21 cellular contexts compared by ENCODE assay signal in genomic region chr12:7373226-7373625, GRCh38.
DNase-seq lines count a peak whose midpoint lies in the region; ATAC-seq and TF ChIP-seq lines count a peak whose summit lies in the region.
"Had no signal": no experiment of that assay in that cellular context is flagged by ENCODE, and none has a peak within 500 bp of the region (broad histone marks: within the 10 kb centered on the region; RNA-seq: fewer than 3 reads in every experiment).

No MANE protein-coding gene starts in this region.

- H3K27me3 ChIP-seq in dorsolateral prefrontal cortex (no peaks in the 10 kb centered on the region), breast epithelium (no peaks in the 10 kb centered on the region)
- H3K27me3 ChIP-seq: tibial artery had no signal

- in situ Hi-C loops in GM13976 (cut with MboI; ENCODE audit: low sequenced_read_pairs, unreplicated experiment), result no loop called here

- H3K9me3 ChIP-seq in breast epithelium, result no peaks in the 10 kb centered on the region
- H3K9me3 ChIP-seq: tibial artery had no signal

- H3K27ac ChIP-seq in dorsolateral prefrontal cortex (peak overlapping the region in 22 of 59 donors; percentile 7 to 70 (median 40)), breast epithelium (no peak overlapping the region)
- H3K27ac ChIP-seq: RWPE1, tibial artery, VCaP had no signal

- intact Hi-C loops in dorsolateral prefrontal cortex (cut with DNase I), result no loop called here
- intact Hi-C loops in posterior cingulate gyrus (cut with DNase I), result no loop called here
- intact Hi-C loops in breast epithelium (cut with DNase I; ENCODE audit: low total_unique reads), result no loop called here

- H3K4me3 ChIP-seq in dorsolateral prefrontal cortex (peak overlapping the region in 3 of 59 donors; percentile 1 to 14 (median 6)), breast epithelium (no peak overlapping the region)
- H3K4me3 ChIP-seq: tibial artery had no signal

- DNase-seq in ELF-1 (ENCODE audit: low read depth, low spot score) (peak; percentile 1), NCI-H524 treated with DMSO at 0.1 percent for 48 hours (lab: John Stamatoyannopoulos, UW) (peak; percentile 98), dorsolateral prefrontal cortex (peak in 9 of 10 donors; percentile 19 to 78 (median 58)), posterior cingulate gyrus (peak in 8 of 10 donors; percentile 16 to 93 (median 54)), GM13976 (ENCODE audit: low spot score) (no peak), NCI-H2029 (lab: John Stamatoyannopoulos, UW) (no peak), breast epithelium (ENCODE audit: low spot score in 2 of 2) (no peak)
- DNase-seq: activated CD4-positive, alpha-beta T cell treated with anti-CD3 and anti-CD28 coated beads, Interleukin-2, amount 50 U/mL, for 1 hour; CD4-positive, CD25-positive, alpha-beta regulatory T cell; dermis blood vessel endothelial cell; DMS153; GF-D8; head of caudate nucleus; NCI-H526; stimulated activated CD4-positive, alpha-beta T cell treated with anti-CD3 and anti-CD28 coated beads, Interleukin-12 subunit alpha, Interleukin-12 subunit beta, amount 100 ng/mL, for 4 hours; stimulated activated CD4-positive, alpha-beta T cell treated with anti-CD3 and anti-CD28 coated beads, Interleukin-4, amount 100 ng/mL, for 24 hours; tibial artery had no signal

- no peak for TF ChIP-seq POLR2A in breast epithelium (IDR thresholded peaks at IDR 0.05)

- no peak for ATAC-seq in HG03521 (IDR thresholded peaks at IDR 0.05; ENCODE audit: unreplicated experiment)
- ATAC-seq: SK-N-SH treated with all-trans-retinoic acid at 6 μM for 48 hours had no signal

- H3K4me1 ChIP-seq in breast epithelium, result no peaks in the 10 kb centered on the region

- TF ChIP-seq CTCF in dorsolateral prefrontal cortex (IDR thresholded peaks at IDR 0.05 in 54 of 56, conservative IDR thresholded peaks at IDR 0.05 in 2 of 56; ENCODE audit: low read depth in 1 of 56, partially characterized antibody in 56 of 56) (no peak), GM13976 (IDR thresholded peaks at IDR 0.05; ENCODE audit: borderline replicate concordance, control extremely low read depth, extremely low read depth, insufficient read depth, missing control alignments) (no peak), breast epithelium (IDR thresholded peaks at IDR 0.05) (no peak)

- no peaks in the 10 kb centered on the region for H3K36me3 ChIP-seq in breast epithelium
- H3K36me3 ChIP-seq: tibial artery had no signal

Comparison
In these comparisons a context has a peak if more than half of its experiments do, and no peak if none do; other contexts are left out.
1. DNase-seq: peak in ELF-1 (single experiment), NCI-H524 treated with DMSO at 0.1 percent for 48 hours (single experiment), dorsolateral prefrontal cortex (9 of 10) and posterior cingulate gyrus (8 of 10); none in GM13976 (single experiment), NCI-H2029 (single experiment) and breast epithelium (0 of 2).